ENCODE assay signal across 24 cellular contexts in the genomic region with DNA sequence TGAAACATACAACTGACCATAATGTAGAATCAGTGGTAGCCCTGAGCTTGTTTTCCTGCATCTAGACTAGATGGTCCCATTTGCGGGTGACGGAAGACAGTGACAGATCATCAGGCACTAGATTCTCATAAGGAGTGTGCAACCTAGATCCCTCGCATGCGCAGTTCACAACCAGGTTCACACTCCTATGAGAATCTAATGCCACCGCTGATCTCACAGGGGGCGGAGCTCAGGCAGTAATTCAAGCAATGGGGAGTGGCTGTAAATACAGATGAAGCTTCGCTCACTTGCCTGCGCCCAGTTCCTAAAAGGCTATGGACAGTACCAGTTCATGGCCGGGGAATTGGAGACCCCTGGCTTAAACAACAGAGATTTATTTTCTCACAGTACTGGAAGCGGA.
"Had no signal": no experiment of that assay in that cellular context is flagged by ENCODE, and none has a peak within 500 bp of the region (broad histone marks: within the 10 kb centered on the region; RNA-seq: fewer than 3 reads in every experiment).

No MANE protein-coding gene starts in this region.

- H3K36me3 ChIP-seq: colonic mucosa, esophagus squamous epithelium, gastrocnemius medialis, heart right ventricle, left lung, lower lobe of right lung had no signal

- FAIRE-seq: endothelial cell of umbilical vein, keratinocyte had no signal

- H3K4me3 ChIP-seq: colonic mucosa, dorsolateral prefrontal cortex, esophagus squamous epithelium, gastrocnemius medialis, heart right ventricle, left lung, lower lobe of right lung, mucosa of descending colon had no signal

- H3K27me3 ChIP-seq: colonic mucosa, esophagus squamous epithelium, gastrocnemius medialis, left lung had no signal

- H3K4me1 ChIP-seq: colonic mucosa, esophagus squamous epithelium, gastrocnemius medialis, heart right ventricle, left lung, lower lobe of right lung had no signal

- DNase-seq: colonic mucosa; dermis blood vessel endothelial cell; dorsolateral prefrontal cortex; effector CD4-positive, alpha-beta T cell; effector memory CD4-positive, alpha-beta T cell; esophagus squamous epithelium; foreskin fibroblast; foreskin melanocyte; gastrocnemius medialis; glutamatergic neuron; head of caudate nucleus; heart right ventricle; hypothalamus; immature natural killer cell; left cardiac atrium; left lung; left ventricle myocardium superior; lower lobe of right lung; mesenchymal stem cell; mucosa of descending colon; naive B cell; naive thymus-derived CD8-positive, alpha-beta T cell had no signal

- H3K9me3 ChIP-seq: colonic mucosa, esophagus squamous epithelium, gastrocnemius medialis, lower lobe of right lung had no signal

- ATAC-seq: gastrocnemius medialis; heart right ventricle; left cardiac atrium; left lung; left ventricle myocardium superior; lower lobe of right lung; mucosa of descending colon; naive thymus-derived CD8-positive, alpha-beta T cell had no signal

- H3K27ac ChIP-seq: colonic mucosa, dorsolateral prefrontal cortex, esophagus squamous epithelium, gastrocnemius medialis, heart right ventricle, left lung, lower lobe of right lung had no signal
